ENCODE assay signal across 6 cellular contexts in genomic region chr11:118998388-118998717, GRCh38. TPM values are rescaled to one million over a fixed set of nuclear protein-coding genes. Genes with fewer than 3 reads are reported as not detected.
DNase-seq lines count a peak whose midpoint lies in the region; TF ChIP-seq lines count a peak whose summit lies in the region.

No MANE protein-coding gene starts in this region.

- peak overlapping the region; percentile 88 for H3K9ac ChIP-seq in fibroblast of lung (ENCODE audit: insufficient read depth, low read length)

- H3K36me3 ChIP-seq in MG63, result peaks cover 31% of the 10 kb centered on the region
- H3K36me3 ChIP-seq in fibroblast of lung (ENCODE audit: control insufficient read depth, insufficient read depth, low read length), result peaks cover 3% of the 10 kb centered on the region
- peaks cover 16 to 41% (median 40%) of the 10 kb centered on the region in 4 donors for H3K36me3 ChIP-seq in stomach

- no peaks in the 10 kb centered on the region for H4K20me1 ChIP-seq in fibroblast of lung (ENCODE audit: control insufficient read depth, extremely low read depth, insufficient read depth, low read length)

- H3K27me3 ChIP-seq in MG63 (no peaks in the 10 kb centered on the region), fibroblast of lung (ENCODE audit: control insufficient read depth, insufficient read depth, low read length) (no peaks in the 10 kb centered on the region), stomach (no peaks in the 10 kb centered on the region)

- no peaks in the 10 kb centered on the region for H3K9me3 ChIP-seq in MG63
- H3K9me3 ChIP-seq in fibroblast of lung (ENCODE audit: control insufficient read depth, insufficient read depth, low read depth, low read length), result no peaks in the 10 kb centered on the region
- no peaks in the 10 kb centered on the region for H3K9me3 ChIP-seq in stomach

- WGBS in stomach, 5 donors, result 1 to 3% (median 1%) methylated on average over 6 to 19 of the region's 19 CpGs

- intact Hi-C loops in stomach (cut with DNase I; ENCODE audit: low total_unique reads), result no loop called here

- H2AFZ ChIP-seq in fibroblast of lung (ENCODE audit: low read length), result peak overlapping the region; percentile 88

- peak overlapping the region; percentile 95 for H3K4me2 ChIP-seq in fibroblast of lung (ENCODE audit: extremely low read depth, insufficient read depth, low read length)

- no peak for TF ChIP-seq POLR2A in stomach (IDR thresholded peaks at IDR 0.05)

- no peak for DNase-seq in GM12865 (ENCODE audit: low read depth)
- no peak for DNase-seq in MG63
- DNase-seq in fibroblast of lung (ENCODE audit: low read depth in 2 of 2), result no peak
- DNase-seq in stomach, result no peak
- no peak for DNase-seq in NCI-H2196 (lab: John Stamatoyannopoulos, UW; ENCODE audit: unreplicated experiment)
- no peak for DNase-seq in NCI-H2081 treated with DMSO at 0.1 percent for 48 hours (lab: John Stamatoyannopoulos, UW)

- TF ChIP-seq EP300 in stomach (IDR thresholded peaks at IDR 0.05), result no peak

- TF ChIP-seq CTCF in GM12865 (IDR thresholded peaks at IDR 0.05; ENCODE audit: insufficient read depth, low read depth, low read length, missing control alignments) (no peak), fibroblast of lung (conservative IDR thresholded peaks at IDR 0.05 in 1 of 2, IDR thresholded peaks at IDR 0.05 in 1 of 2; ENCODE audit: low read depth in 1 of 2, low read length in 2 of 2) (no peak), stomach (IDR thresholded peaks at IDR 0.05) (no peak)

- H3K4me3 ChIP-seq in GM12865 (ENCODE audit: low read depth, low read length), result peak overlapping the region; percentile 78
- H3K4me3 ChIP-seq in MG63, result peak overlapping the region; percentile 92
- peak overlapping the region; percentile 73 to 97 (median 87) for H3K4me3 ChIP-seq in fibroblast of lung (replicated peaks in 1 of 4; ENCODE audit: control extremely low read depth in 1 of 4, insufficient read depth in 1 of 4, low read depth in 3 of 4, low read length in 4 of 4)
- peak overlapping the region; percentile 68 to 85 (median 80) for H3K4me3 ChIP-seq in stomach

- peaks cover 15% of the 10 kb centered on the region for H3K79me2 ChIP-seq in fibroblast of lung (ENCODE audit: control insufficient read depth, insufficient read depth, low read length)

- H3K4me1 ChIP-seq in fibroblast of lung (ENCODE audit: control insufficient read depth, extremely low read depth, insufficient read depth, low read length) (no peaks in the 10 kb centered on the region), stomach (peaks cover 20 to 43% (median 32%) of the 10 kb centered on the region in 4 donors)

- peak overlapping the region; percentile 87 for H3K27ac ChIP-seq in fibroblast of lung (ENCODE audit: insufficient read depth, low read length)
- peak overlapping the region; percentile 77 to 92 (median 88) for H3K27ac ChIP-seq in stomach

RNA-seq across cellular contexts. Expression of gene CENATAC, which starts 0.4 kb away (rescaled TPM):
- 3.4 and 12.7 TPM in 2 replicates for total RNA-seq in MG63 (2014; rRNA removed; shearing (Covaris generic); ENCODE audit: low replicate concordance)
- total RNA-seq in fibroblast of lung (15.2 and 21.5 TPM in 2 replicates), stomach (100 to 1,000 TPM in 1 of 5 donors, 10 to 100 TPM in 4; 34.8 to 310 (median 64.0) TPM)
- polyA plus RNA-seq in fibroblast of lung (10.1 and 11.0 TPM in 2 replicates), stomach (10 to 100 TPM; 17.8 to 38.0 (median 18.0) TPM)
- polyA plus RNA-seq in fibroblast of lung (2012), result 6.5 and 6.6 TPM in 2 replicates
- 0.56 and 4.7 TPM in 2 replicates for polyA minus RNA-seq in fibroblast of lung (ENCODE audit: low replicate concordance)

RNA-seq across cellular contexts. Expression of gene RPS25, which starts 19.8 kb away (rescaled TPM):
- 1,989 and 2,700 TPM in 2 replicates for total RNA-seq in MG63 (2014; rRNA removed; shearing (Covaris generic); ENCODE audit: low replicate concordance)
- 525 and 1,335 TPM in 2 replicates for total RNA-seq in fibroblast of lung
- 2,775 and 2,854 TPM in 2 replicates for polyA plus RNA-seq in fibroblast of lung
- 894 and 1,124 TPM in 2 replicates for polyA plus RNA-seq in fibroblast of lung (2012)
- polyA minus RNA-seq in fibroblast of lung (ENCODE audit: low replicate concordance), result 8.4 and 18.4 TPM in 2 replicates
- total RNA-seq in stomach, result 1,000 to 10,000 TPM in 3 of 5 donors, 100 to 1,000 TPM in 2; 157 to 2,308 (median 1,395) TPM
- polyA plus RNA-seq in stomach, result 1,000 to 10,000 TPM; 2,403 to 3,218 (median 2,977) TPM

RNA-seq across cellular contexts. Expression of gene TRAPPC4, which starts 20.2 kb away (rescaled TPM):
- total RNA-seq in MG63 (2014; rRNA removed; shearing (Covaris generic); ENCODE audit: low replicate concordance), result 54.2 and 91.6 TPM in 2 replicates
- total RNA-seq in fibroblast of lung, result 60.6 and 74.7 TPM in 2 replicates
- polyA plus RNA-seq in fibroblast of lung, result 109 and 207 TPM in 2 replicates
- 83.0 and 142 TPM in 2 replicates for polyA plus RNA-seq in fibroblast of lung (2012)
- 73.0 and 116 TPM in 2 replicates for polyA minus RNA-seq in fibroblast of lung (ENCODE audit: low replicate concordance)
- 10 to 100 TPM; 13.4 to 81.4 (median 20.0) TPM for total RNA-seq in stomach
- 10 to 100 TPM; 29.6 to 49.6 (median 34.1) TPM for polyA plus RNA-seq in stomach

RNA-seq across cellular contexts. Expression of gene FOXR1, which starts 26.8 kb away (rescaled TPM):
- total RNA-seq in MG63 (2014; rRNA removed; shearing (Covaris generic); ENCODE audit: low replicate concordance), result not detected in 2 replicates
- total RNA-seq in fibroblast of lung (not detected in 2 replicates), stomach (not detected)
- polyA plus RNA-seq in fibroblast of lung (not detected in 2 replicates), stomach (not detected)
- not detected in 2 replicates for polyA plus RNA-seq in fibroblast of lung (2012)
- not detected in 2 replicates for polyA minus RNA-seq in fibroblast of lung (ENCODE audit: low replicate concordance)

RNA-seq across cellular contexts. Expression of gene SLC37A4, which starts 32.3 kb away (rescaled TPM):
- total RNA-seq in MG63 (2014; rRNA removed; shearing (Covaris generic); ENCODE audit: low replicate concordance), result 1.2 and 2.6 TPM in 2 replicates
- total RNA-seq in fibroblast of lung, result 10.0 and 10.1 TPM in 2 replicates
- 12.6 and 14.4 TPM in 2 replicates for polyA plus RNA-seq in fibroblast of lung
- 6.9 and 11.2 TPM in 2 replicates for polyA plus RNA-seq in fibroblast of lung (2012)
- 16.5 and 33.4 TPM in 2 replicates for polyA minus RNA-seq in fibroblast of lung (ENCODE audit: low replicate concordance)
- 100 to 1,000 TPM in 1 of 5 donors, 10 to 100 TPM in 4; 16.3 to 126 (median 23.5) TPM for total RNA-seq in stomach
- polyA plus RNA-seq in stomach, result 10 to 100 TPM; 12.4 to 14.6 (median 13.0) TPM
